Comparison of ENCODE assay signal across 27 cellular contexts in genomic region chr14:73167727-73168126, GRCh38.
"Had no signal": no experiment of that assay in that cellular context is flagged by ENCODE, and none has a peak within 500 bp of the region (broad histone marks: within the 10 kb centered on the region; RNA-seq: fewer than 3 reads in every experiment).

No MANE protein-coding gene starts in this region.

- H3K27me3 Mint-ChIP-seq: activated CD4-positive, alpha-beta memory T cell treated with anti-CD3 and anti-CD28 coated beads for 36 hours; activated CD4-positive, alpha-beta T cell treated with anti-CD3 and anti-CD28 coated beads, Interleukin-2, amount 10 ng/mL, durations not matched to agents 24 days and 14 days; activated naive CD4-positive, alpha-beta T cell treated with anti-CD3 and anti-CD28 coated beads, Interleukin-2, amount 50 U/mL, for 24 hours; activated naive CD8-positive, alpha-beta T cell treated with anti-CD3 and anti-CD28 coated beads, Interleukin-2, amount 50 U/mL, for 24 hours; central memory CD8-positive, alpha-beta T cell; effector memory CD8-positive, alpha-beta T cell; naive thymus-derived CD8-positive, alpha-beta T cell had no signal

- H3K4me1 ChIP-seq: breast epithelium, gastroesophageal sphincter, right atrium auricular region, spleen, thyroid gland, upper lobe of right lung had no signal

- H3K4me1 Mint-ChIP-seq: activated CD4-positive, alpha-beta T cell treated with anti-CD3 and anti-CD28 coated beads, Interleukin-2, amount 10 ng/mL, durations not matched to agents 24 days and 14 days; activated naive CD4-positive, alpha-beta T cell treated with anti-CD3 and anti-CD28 coated beads, Interleukin-2, amount 50 U/mL, for 24 hours; activated naive CD8-positive, alpha-beta T cell treated with anti-CD3 and anti-CD28 coated beads, Interleukin-2, amount 50 U/mL, for 24 hours; mesothelial cell of epicardium; neural crest cell had no signal

- H3K36me3 ChIP-seq: breast epithelium had no signal

- H3K27ac ChIP-seq: breast epithelium, gastroesophageal sphincter, hepatocyte, right atrium auricular region, spleen, thyroid gland, upper lobe of right lung had no signal

- H3K4me3 ChIP-seq: breast epithelium, gastroesophageal sphincter, hepatocyte, right atrium auricular region, spleen, thyroid gland, upper lobe of right lung had no signal

- H3K9me3 ChIP-seq: breast epithelium, gastroesophageal sphincter, right atrium auricular region, spleen, thyroid gland, upper lobe of right lung had no signal

- H3K27ac Mint-ChIP-seq: activated CD4-positive, alpha-beta memory T cell treated with anti-CD3 and anti-CD28 coated beads for 36 hours; activated CD4-positive, alpha-beta T cell treated with anti-CD3 and anti-CD28 coated beads, Interleukin-2, amount 10 ng/mL, durations not matched to agents 24 days and 14 days; activated naive CD4-positive, alpha-beta T cell treated with anti-CD3 and anti-CD28 coated beads, Interleukin-2, amount 50 U/mL, for 24 hours; activated naive CD8-positive, alpha-beta T cell treated with anti-CD3 and anti-CD28 coated beads, Interleukin-2, amount 50 U/mL, for 24 hours; activated T-helper 2 cell treated with anti-CD3 and anti-CD28 coated beads, Interferon-gamma antibody, Interleukin-2, Interleukin-4, amounts not matched to agents 10 μg/mL and 5 μg/mL and 100 μg/mL, durations not matched to agents 14 hours and 24 hours and 36 hours; mesothelial cell of epicardium had no signal

- ATAC-seq: activated naive CD8-positive, alpha-beta T cell treated with anti-CD3 and anti-CD28 coated beads, Interleukin-2, amount 50 U/mL, for 24 hours; effector memory CD8-positive, alpha-beta T cell; gastroesophageal sphincter; left cardiac atrium; naive thymus-derived CD8-positive, alpha-beta T cell; upper lobe of right lung had no signal

- H3K4me3 Mint-ChIP-seq: activated CD4-positive, alpha-beta memory T cell treated with anti-CD3 and anti-CD28 coated beads for 36 hours; activated CD4-positive, alpha-beta T cell treated with anti-CD3 and anti-CD28 coated beads, Interleukin-2, amount 10 ng/mL, durations not matched to agents 24 days and 14 days; activated naive CD4-positive, alpha-beta T cell treated with anti-CD3 and anti-CD28 coated beads, Interleukin-2, amount 50 U/mL, for 24 hours; activated naive CD8-positive, alpha-beta T cell treated with anti-CD3 and anti-CD28 coated beads, Interleukin-2, amount 50 U/mL, for 24 hours; central memory CD8-positive, alpha-beta T cell; effector memory CD8-positive, alpha-beta T cell; mesothelial cell of epicardium; naive thymus-derived CD8-positive, alpha-beta T cell; neural crest cell had no signal

- H3K27me3 ChIP-seq: breast epithelium, gastroesophageal sphincter, hepatocyte, right atrium auricular region, spleen, thyroid gland, upper lobe of right lung had no signal

- DNase-seq: activated CD4-positive, alpha-beta memory T cell treated with anti-CD3 and anti-CD28 coated beads for 36 hours; activated CD4-positive, alpha-beta T cell treated with anti-CD3 and anti-CD28 coated beads, Interleukin-2, amount 10 ng/mL, durations not matched to agents 24 days and 14 days; activated CD4-positive, CD25-positive, alpha-beta regulatory T cell treated with anti-CD3 and anti-CD28 coated beads, Interleukin-2, amount 50 U/mL, for 72 hours; activated CD8-positive, alpha-beta memory T cell treated with anti-CD3 and anti-CD28 coated beads, Interleukin-2, amount 50 U/mL, for 4 hours; activated naive CD8-positive, alpha-beta T cell treated with anti-CD3 and anti-CD28 coated beads, Interleukin-2, amount 50 U/mL, for 24 hours; activated T-cell treated with anti-CD3 and anti-CD28 coated beads, Interleukin-2, amount 50 U/mL, for 1 hour; effector memory CD8-positive, alpha-beta T cell; islet precursor cell; left cardiac atrium; mammary epithelial cell; naive thymus-derived CD8-positive, alpha-beta T cell; spleen; stimulated activated CD4-positive, alpha-beta T cell treated with anti-CD3 and anti-CD28 coated beads, Interleukin-2, amount 100 ng/mL, for 48 hours; stimulated activated naive CD4-positive, alpha-beta T cell treated with Interleukin-2 at 50 U/mL for 16 hours; SW 1271; T-helper 2 cell; thyroid gland; upper lobe of right lung had no signal

- H3K9me3 Mint-ChIP-seq: activated CD4-positive, alpha-beta memory T cell treated with anti-CD3 and anti-CD28 coated beads for 36 hours; activated CD4-positive, alpha-beta T cell treated with anti-CD3 and anti-CD28 coated beads, Interleukin-2, amount 10 ng/mL, durations not matched to agents 24 days and 14 days; activated naive CD4-positive, alpha-beta T cell treated with anti-CD3 and anti-CD28 coated beads, Interleukin-2, amount 50 U/mL, for 24 hours; activated naive CD8-positive, alpha-beta T cell treated with anti-CD3 and anti-CD28 coated beads, Interleukin-2, amount 50 U/mL, for 24 hours; activated T-helper 2 cell treated with anti-CD3 and anti-CD28 coated beads, Interferon-gamma antibody, Interleukin-2, Interleukin-4, amounts not matched to agents 10 μg/mL and 5 μg/mL and 100 μg/mL, durations not matched to agents 14 hours and 24 hours and 36 hours; central memory CD8-positive, alpha-beta T cell; effector memory CD8-positive, alpha-beta T cell; mesothelial cell of epicardium; naive thymus-derived CD8-positive, alpha-beta T cell; neural crest cell had no signal
